Comparison of ENCODE assay signal across 1 cellular context in genomic region chr5:171398660-171399059, GRCh38.
A peak's percentile ranks its signal among the peaks of the same experiment; 100 is the strongest.
TF ChIP-seq lines count a peak whose summit lies in the region.

No MANE protein-coding gene starts in this region.

TF ChIP-seq in HepG2, 621 proteins besides CTCF, POLR2A, EP300 and RAD21:
- peak; percentile 16 for TF ChIP-seq AGO2 (optimal IDR thresholded peaks at IDR 0.05; ENCODE audit: low read depth, low read length)
- peak; percentile 8; the same call in 1 of the 2 replicates for TF ChIP-seq CEBPG (CRISPR knock-in tag; IDR thresholded peaks at IDR 0.05)
- TF ChIP-seq ZBTB33 (CRISPR knock-in tag; IDR thresholded peaks at IDR 0.05) = peak; percentile 21; the same call in 1 of the 2 replicates
